Comparison of ENCODE assay signal across 6 cellular contexts in the genomic region with DNA sequence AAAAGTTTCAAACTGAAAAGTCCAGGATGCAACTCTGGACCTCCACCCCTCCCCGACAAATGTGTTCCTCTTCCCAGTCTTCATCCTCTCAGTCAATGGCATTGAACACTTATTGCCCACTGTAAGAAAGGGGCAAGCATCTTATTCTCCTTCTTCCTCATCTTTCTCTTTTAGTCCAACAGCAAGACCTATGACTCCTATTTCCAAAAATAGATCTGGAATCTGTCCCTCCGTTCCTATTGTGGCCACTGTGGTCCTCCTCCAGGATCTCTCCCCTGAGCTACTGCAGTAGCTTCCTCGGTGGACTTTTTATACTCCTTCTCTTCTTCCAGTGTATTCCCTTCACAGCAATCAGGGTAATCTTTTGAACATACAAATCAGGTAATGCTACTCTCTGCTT. TPM values are rescaled to one million over a fixed set of nuclear protein-coding genes. Genes with fewer than 3 reads are reported as not detected.
"Had no signal": no experiment of that assay in that cellular context is flagged by ENCODE, and none has a peak within 500 bp of the region (broad histone marks: within the 10 kb centered on the region; RNA-seq: fewer than 3 reads in every experiment).

No MANE protein-coding gene starts in this region.

- H3K9me3 Mint-ChIP-seq: GM23338, H9 had no signal

- H3K4me3 Mint-ChIP-seq: GM23338, H9 had no signal

- H3K4me3 ChIP-seq: GM23338, K562 had no signal

- ATAC-seq: GM23338, K562 had no signal

- DNase-seq: H9, HCEC 1CT, IMR-90 had no signal

- H3K27ac Mint-ChIP-seq: GM23338, H9 had no signal

RNA-seq across cellular contexts. Expression of a gene that starts 28.0 kb away (rescaled TPM):
- total RNA-seq: HT-29 had no signal
